Comparison of ENCODE assay signal across 17 cellular contexts in genomic region chr12:52691765-52692150, GRCh38. TPM values are rescaled to one million over a fixed set of nuclear protein-coding genes. Genes with fewer than 3 reads are reported as not detected.
DNase-seq lines count a peak whose midpoint lies in the region; ATAC-seq and TF ChIP-seq lines count a peak whose summit lies in the region.
"Had no signal": no experiment of that assay in that cellular context is flagged by ENCODE, and none has a peak within 500 bp of the region (broad histone marks: within the 10 kb centered on the region; RNA-seq: fewer than 3 reads in every experiment).

No MANE protein-coding gene starts in this region.

- H3K4me1 ChIP-seq in A673 (ENCODE audit: insufficient read depth, low read length, poor library complexity, severe bottlenecking), result no peaks in the 10 kb centered on the region

- H3K27ac Mint-ChIP-seq in activated CD4-positive, alpha-beta T cell treated with anti-CD3 and anti-CD28 coated beads, Interleukin-2, amount 10 ng/mL, durations not matched to agents 7 days and 5 days, result no peak overlapping the region
- no peak overlapping the region for H3K27ac Mint-ChIP-seq in IgD-negative memory B cell
- H3K27ac Mint-ChIP-seq in glutamatergic neuron (ENCODE audit: unreplicated experiment), result no peak overlapping the region
- H3K27ac Mint-ChIP-seq in stimulated activated effector memory CD8-positive, alpha-beta T cell treated with anti-CD3 and anti-CD28 coated beads, Interleukin-12 subunit alpha, Interleukin-12 subunit beta, amount 100 ng/mL, for 72 hours, result peak overlapping the region; percentile 74

- CTCF ChIA-PET in activated CD4-positive, alpha-beta T cell treated with anti-CD3 and anti-CD28 coated beads, Interleukin-2, amount 10 ng/mL, durations not matched to agents 7 days and 5 days (lab: Charles Lee), result no interaction called here
- CTCF ChIA-PET in A673 (lab: Charles Lee) (no interaction called here), GM10248 (lab: Yijun Ruan, JAX) (no interaction called here)

- H3K27me3 ChIP-seq in A673 (replicated peaks; ENCODE audit: insufficient read depth, low read depth, low read length, poor library complexity), result no peaks in the 10 kb centered on the region

- no peak overlapping the region for H3K4me3 ChIP-seq in A673 (ENCODE audit: low read depth, low read length, poor library complexity, severe bottlenecking)

- POLR2A ChIA-PET in activated CD4-positive, alpha-beta T cell treated with anti-CD3 and anti-CD28 coated beads, Interleukin-2, amount 10 ng/mL, durations not matched to agents 7 days and 5 days (lab: Charles Lee), result no interaction called here
- POLR2A ChIA-PET in A673 (lab: Charles Lee; ENCODE audit: low non-redundant PET) (no interaction called here), GM10248 (lab: Yijun Ruan, JAX) (no interaction called here)

- intact Hi-C loops in A673 (cut with micrococcal nuclease; ENCODE audit: unreplicated experiment), result no loop called here

- peaks cover 39% of the 10 kb centered on the region for H3K4me1 Mint-ChIP-seq in activated CD4-positive, alpha-beta T cell treated with anti-CD3 and anti-CD28 coated beads, Interleukin-2, amount 10 ng/mL, durations not matched to agents 7 days and 5 days
- H3K4me1 Mint-ChIP-seq in IgD-negative memory B cell (peaks cover 0 to 10% (median 9%) of the 10 kb centered on the region in 3 donors), glutamatergic neuron (ENCODE audit: low read depth, unreplicated experiment) (no peaks in the 10 kb centered on the region)
- peaks cover 38% of the 10 kb centered on the region for H3K4me1 Mint-ChIP-seq in stimulated activated effector memory CD8-positive, alpha-beta T cell treated with anti-CD3 and anti-CD28 coated beads, Interleukin-12 subunit alpha, Interleukin-12 subunit beta, amount 100 ng/mL, for 72 hours

- H3K36me3 ChIP-seq in A673 (ENCODE audit: insufficient read depth, low read length, poor library complexity, severe bottlenecking), result no peaks in the 10 kb centered on the region
- H3K36me3 ChIP-seq: neutrophil, stomach had no signal

- no peaks in the 10 kb centered on the region for H3K9me3 ChIP-seq in A673 (ENCODE audit: low read depth, low read length, poor library complexity, severe bottlenecking)
- H3K9me3 ChIP-seq: neutrophil, stomach had no signal

- no peak for TF ChIP-seq CTCF in glutamatergic neuron (IDR thresholded peaks at IDR 0.05; ENCODE audit: partially characterized antibody, unreplicated experiment)
- TF ChIP-seq CTCF in A673 (conservative IDR thresholded peaks at IDR 0.05; ENCODE audit: low read depth, low read length), result no peak
- TF ChIP-seq CTCF in GM10248 (IDR thresholded peaks at IDR 0.05; ENCODE audit: control extremely low read depth, extremely low read depth, low read depth, missing control alignments), result no peak

- no peaks in the 10 kb centered on the region for H3K36me3 Mint-ChIP-seq in activated CD4-positive, alpha-beta T cell treated with anti-CD3 and anti-CD28 coated beads, Interleukin-2, amount 10 ng/mL, durations not matched to agents 7 days and 5 days (ENCODE audit: low read depth)
- H3K36me3 Mint-ChIP-seq in IgD-negative memory B cell, result peaks cover 6% of the 10 kb centered on the region
- no peaks in the 10 kb centered on the region for H3K36me3 Mint-ChIP-seq in glutamatergic neuron (ENCODE audit: unreplicated experiment)
- H3K36me3 Mint-ChIP-seq in stimulated activated effector memory CD8-positive, alpha-beta T cell treated with anti-CD3 and anti-CD28 coated beads, Interleukin-12 subunit alpha, Interleukin-12 subunit beta, amount 100 ng/mL, for 72 hours, result no peaks in the 10 kb centered on the region

- no peaks in the 10 kb centered on the region for H3K9me3 Mint-ChIP-seq in activated CD4-positive, alpha-beta T cell treated with anti-CD3 and anti-CD28 coated beads, Interleukin-2, amount 10 ng/mL, durations not matched to agents 7 days and 5 days
- H3K9me3 Mint-ChIP-seq in IgD-negative memory B cell (no peaks in the 10 kb centered on the region), glutamatergic neuron (ENCODE audit: unreplicated experiment) (peaks cover 3% of the 10 kb centered on the region)
- no peaks in the 10 kb centered on the region for H3K9me3 Mint-ChIP-seq in stimulated activated effector memory CD8-positive, alpha-beta T cell treated with anti-CD3 and anti-CD28 coated beads, Interleukin-12 subunit alpha, Interleukin-12 subunit beta, amount 100 ng/mL, for 72 hours

- peaks cover 50% of the 10 kb centered on the region for H3K27me3 Mint-ChIP-seq in activated CD4-positive, alpha-beta T cell treated with anti-CD3 and anti-CD28 coated beads, Interleukin-2, amount 10 ng/mL, durations not matched to agents 7 days and 5 days
- H3K27me3 Mint-ChIP-seq in IgD-negative memory B cell (peaks cover 34% of the 10 kb centered on the region), glutamatergic neuron (ENCODE audit: unreplicated experiment) (peaks cover 23% of the 10 kb centered on the region)
- H3K27me3 Mint-ChIP-seq: activated CD4-positive, alpha-beta T cell treated with anti-CD3 and anti-CD28 coated beads for 36 hours had no signal

- H3K4me3 Mint-ChIP-seq in activated CD4-positive, alpha-beta T cell treated with anti-CD3 and anti-CD28 coated beads, Interleukin-2, amount 10 ng/mL, durations not matched to agents 7 days and 5 days, result peak overlapping the region; percentile 78
- H3K4me3 Mint-ChIP-seq in IgD-negative memory B cell (peak overlapping the region; percentile 9 to 91 (median 84)), glutamatergic neuron (ENCODE audit: unreplicated experiment) (peak overlapping the region; percentile 58)
- H3K4me3 Mint-ChIP-seq in stimulated activated effector memory CD8-positive, alpha-beta T cell treated with anti-CD3 and anti-CD28 coated beads, Interleukin-12 subunit alpha, Interleukin-12 subunit beta, amount 100 ng/mL, for 72 hours, result peak overlapping the region; percentile 75

- H3K27ac ChIP-seq in A673 (ENCODE audit: low read depth, low read length, poor library complexity, severe bottlenecking), result no peak overlapping the region
- H3K27ac ChIP-seq: neutrophil, stomach had no signal

- no peak for ATAC-seq in stimulated activated effector memory CD8-positive, alpha-beta T cell treated with anti-CD3 and anti-CD28 coated beads, Interleukin-12 subunit alpha, Interleukin-12 subunit beta, amount 100 ng/mL, for 72 hours
- no peak for ATAC-seq in GM21515 (IDR thresholded peaks at IDR 0.05; ENCODE audit: unreplicated experiment)

- BruUV-seq in A673 (replicated peaks; lab: Mats Ljungman, UMichigan), result no TSS peak

- no peak for DNase-seq in activated CD4-positive, alpha-beta T cell treated with anti-CD3 and anti-CD28 coated beads, Interleukin-2, amount 10 ng/mL, durations not matched to agents 7 days and 5 days
- DNase-seq in activated CD4-positive, alpha-beta T cell treated with anti-CD3 and anti-CD28 coated beads, Interleukin-2, amount 50 U/mL, for 48 hours, result no peak
- DNase-seq in glutamatergic neuron (no peak), A673 (ENCODE audit: low spot score) (no peak), GM10248 (ENCODE audit: extremely low spot score) (no peak)
- DNase-seq in stimulated activated effector memory CD8-positive, alpha-beta T cell treated with anti-CD3 and anti-CD28 coated beads, Interleukin-12 subunit alpha, Interleukin-12 subunit beta, amount 100 ng/mL, for 72 hours (ENCODE audit: low spot score in 2 of 2), result no peak
- DNase-seq: NCI-H1694 treated with DMSO at 0.1 percent for 48 hours, NCI-H446, SHP77 treated with DMSO at 0.1 percent for 48 hours, stomach had no signal

RNA-seq across cellular contexts. Expression of gene KRT1, which starts 11.6 kb away (rescaled TPM):
- total RNA-seq in activated CD4-positive, alpha-beta T cell treated with anti-CD3 and anti-CD28 coated beads, Interleukin-2, amount 10 ng/mL, durations not matched to agents 7 days and 5 days, result under 1 TPM; 0.33 to 0.60 TPM
- polyA plus RNA-seq in IgD-negative memory B cell, result 0.25 TPM
- not detected for total RNA-seq in glutamatergic neuron (ENCODE audit: unreplicated experiment)
- total RNA-seq in A673 (2021), result not detected in 2 replicates
- total RNA-seq: activated CD4-positive, alpha-beta T cell treated with anti-CD3 and anti-CD28 coated beads for 36 hours; kidney; right cardiac atrium had no signal
- polyA plus RNA-seq: right cardiac atrium, stomach, urinary bladder had no signal

RNA-seq across cellular contexts. Expression of gene KRT77, which starts 11.6 kb away (rescaled TPM):
- total RNA-seq in activated CD4-positive, alpha-beta T cell treated with anti-CD3 and anti-CD28 coated beads, Interleukin-2, amount 10 ng/mL, durations not matched to agents 7 days and 5 days, result not detected
- polyA plus RNA-seq in IgD-negative memory B cell, result not detected
- not detected for total RNA-seq in glutamatergic neuron (ENCODE audit: unreplicated experiment)
- total RNA-seq in A673 (2021), result not detected in 2 replicates
- total RNA-seq: activated CD4-positive, alpha-beta T cell treated with anti-CD3 and anti-CD28 coated beads for 36 hours; kidney; right cardiac atrium; stomach; urinary bladder had no signal
- polyA plus RNA-seq: right cardiac atrium, urinary bladder had no signal

RNA-seq across cellular contexts. Expression of gene KRT2, which starts 39.7 kb away (rescaled TPM):
- under 1 TPM; 0.10 TPM for total RNA-seq in activated CD4-positive, alpha-beta T cell treated with anti-CD3 and anti-CD28 coated beads, Interleukin-2, amount 10 ng/mL, durations not matched to agents 7 days and 5 days
- polyA plus RNA-seq in IgD-negative memory B cell, result not detected
- not detected for total RNA-seq in glutamatergic neuron (ENCODE audit: unreplicated experiment)
- not detected in 2 replicates for total RNA-seq in A673 (2021)
- total RNA-seq: activated CD4-positive, alpha-beta T cell treated with anti-CD3 and anti-CD28 coated beads for 36 hours; kidney; right cardiac atrium; stomach; urinary bladder had no signal
- polyA plus RNA-seq: right cardiac atrium, stomach, urinary bladder had no signal
